ENCODE assay signal across 28 cellular contexts in the genomic region with DNA sequence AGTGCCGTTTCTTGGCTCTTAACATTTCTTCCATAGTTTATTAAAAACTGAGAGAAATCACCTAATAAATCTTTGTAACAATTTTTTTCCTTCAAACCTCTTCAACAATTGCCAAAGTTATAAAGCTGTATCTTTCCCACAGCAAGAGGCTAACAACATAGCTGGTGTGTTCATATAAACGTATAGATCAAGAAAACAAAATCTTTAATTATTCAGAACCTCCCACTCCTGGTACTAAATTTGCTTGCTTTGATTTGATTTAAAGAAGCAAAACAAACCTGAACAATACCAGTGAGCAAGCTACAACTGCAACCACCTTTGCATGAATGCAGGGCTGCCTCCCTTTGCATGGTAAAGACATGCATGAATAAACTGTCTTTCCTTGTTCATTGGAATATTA.
"Had no signal": no experiment of that assay in that cellular context is flagged by ENCODE, and none has a peak within 500 bp of the region (broad histone marks: within the 10 kb centered on the region; RNA-seq: fewer than 3 reads in every experiment).

No MANE protein-coding gene starts in this region.

- H3K4me1 ChIP-seq: colonic mucosa, esophagus muscularis mucosa, foreskin keratinocyte, gastrocnemius medialis, gastroesophageal sphincter, heart left ventricle, heart right ventricle had no signal

- H3K4me3 Mint-ChIP-seq: dendritic cell treated with granulocyte-macrophage colony-stimulating factor and Interleukin-4, amounts not matched to agents 40 ng/mL and 50 ng/mL, for 4 days; effector memory CD8-positive, alpha-beta T cell had no signal

- H3K9me3 ChIP-seq: colonic mucosa, esophagus squamous epithelium, gastrocnemius medialis, gastroesophageal sphincter had no signal

- DNase-seq: colonic mucosa; cortex of kidney; dermis blood vessel endothelial cell; dorsolateral prefrontal cortex; effector CD4-positive, alpha-beta T cell; effector CD8-positive, alpha-beta T cell; effector memory CD4-positive, alpha-beta T cell; effector memory CD8-positive, alpha-beta T cell; erythroblast; esophagus squamous epithelium; foreskin fibroblast; foreskin keratinocyte; foreskin melanocyte; gastrocnemius medialis; glutamatergic neuron; head of caudate nucleus; heart left ventricle; heart right ventricle; hippocampal formation had no signal

- H3K27ac Mint-ChIP-seq: dendritic cell treated with granulocyte-macrophage colony-stimulating factor and Interleukin-4, amounts not matched to agents 40 ng/mL and 50 ng/mL, for 4 days; effector memory CD8-positive, alpha-beta T cell had no signal

- H3K36me3 ChIP-seq: colonic mucosa, esophagus muscularis mucosa, esophagus squamous epithelium, gastrocnemius medialis, gastroesophageal sphincter, heart left ventricle, heart right ventricle had no signal

- ATAC-seq: effector memory CD8-positive, alpha-beta T cell; esophagus mucosa; foreskin keratinocyte; gastrocnemius medialis; gastroesophageal sphincter; heart left ventricle; heart right ventricle had no signal

- H3K9me3 Mint-ChIP-seq: dendritic cell treated with granulocyte-macrophage colony-stimulating factor and Interleukin-4, amounts not matched to agents 40 ng/mL and 50 ng/mL, for 4 days had no signal

- H3K27me3 Mint-ChIP-seq: dendritic cell treated with granulocyte-macrophage colony-stimulating factor and Interleukin-4, amounts not matched to agents 40 ng/mL and 50 ng/mL, for 4 days had no signal

- H3K27me3 ChIP-seq: colonic mucosa, dorsolateral prefrontal cortex, esophagus muscularis mucosa, esophagus squamous epithelium, foreskin keratinocyte, gastrocnemius medialis, gastroesophageal sphincter, heart left ventricle, hepatocyte had no signal

- H2AFZ ChIP-seq: hepatocyte had no signal

- FAIRE-seq: endothelial cell of umbilical vein, frontal cortex had no signal

- H3K79me2 ChIP-seq: hepatocyte had no signal

- H3K4me3 ChIP-seq: colonic mucosa, coronary artery, dorsolateral prefrontal cortex, esophagus muscularis mucosa, esophagus squamous epithelium, gastrocnemius medialis, gastroesophageal sphincter, heart left ventricle, heart right ventricle, hepatocyte had no signal

- H3K4me2 ChIP-seq: hepatocyte had no signal

- H3K27ac ChIP-seq: colonic mucosa, coronary artery, dorsolateral prefrontal cortex, epithelial cell of prostate, esophagus muscularis mucosa, esophagus squamous epithelium, foreskin keratinocyte, gastrocnemius medialis, gastroesophageal sphincter, heart left ventricle, heart right ventricle, hepatocyte had no signal
